ENCODE assay signal across 7 cellular contexts in the genomic region with DNA sequence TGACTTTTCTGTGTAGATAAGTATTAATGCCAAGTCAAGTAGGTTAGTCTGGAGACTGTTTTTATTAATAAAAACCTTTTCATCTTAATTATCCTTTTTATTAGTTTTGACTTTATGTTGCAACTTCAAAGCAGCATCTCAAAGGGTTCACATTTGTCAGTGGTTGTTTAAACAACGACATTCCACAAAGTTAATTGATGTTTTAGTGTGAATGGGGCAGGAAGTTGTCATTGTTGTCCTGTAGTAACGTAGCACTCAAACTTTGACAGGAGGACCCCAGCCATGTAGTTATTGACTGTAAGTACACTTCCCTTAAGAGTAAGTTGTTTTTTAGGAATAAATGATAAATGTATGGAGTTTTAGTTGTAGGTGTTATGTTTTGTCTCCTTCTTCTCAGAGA.
"Had no signal": no experiment of that assay in that cellular context is flagged by ENCODE, and none has a peak within 500 bp of the region (broad histone marks: within the 10 kb centered on the region; RNA-seq: fewer than 3 reads in every experiment).

No MANE protein-coding gene starts in this region.

- DNase-seq: H9, HCEC 1CT, KBM-7 had no signal

- H3K4me2 ChIP-seq: GM23338 had no signal

- H2AFZ ChIP-seq: GM23338 had no signal

- H3K4me3 ChIP-seq: GM23338 had no signal

- FAIRE-seq: H1, H54, HTR-8/SVneo had no signal

- ATAC-seq: GM23338 had no signal
